ENCODE assay signal across 9 cellular contexts in genomic region chr14:104863923-104864266, GRCh38. TPM values are rescaled to one million over a fixed set of nuclear protein-coding genes. Genes with fewer than 3 reads are reported as not detected.
A peak's percentile ranks its signal among the peaks of the same experiment; 100 is the strongest.
DNase-seq lines count a peak whose midpoint lies in the region; TF ChIP-seq lines count a peak whose summit lies in the region.
"Had no signal": no experiment of that assay in that cellular context is flagged by ENCODE, and none has a peak within 500 bp of the region (broad histone marks: within the 10 kb centered on the region; RNA-seq: fewer than 3 reads in every experiment).

No MANE protein-coding gene starts in this region.

- H3K27ac ChIP-seq in VCaP, result peak overlapping the region; percentile 90
- no peak overlapping the region for H3K27ac ChIP-seq in iPS-20b (ENCODE audit: low read length)
- no peak overlapping the region for H3K27ac ChIP-seq in rectal smooth muscle tissue (ENCODE audit: low read depth, low read length)
- H3K27ac ChIP-seq in caudate nucleus (ENCODE audit: low read depth, low read length), result no peak overlapping the region

- H3K9ac ChIP-seq in iPS-20b (ENCODE audit: low read depth, low read length) (peak overlapping the region; percentile 81; the same call in 1 of the 2 replicates), rectal smooth muscle tissue (ENCODE audit: low read length) (no peak overlapping the region)

- H3K4me3 ChIP-seq in H7 (ENCODE audit: insufficient read depth, low read depth, low read length), result peak overlapping the region; percentile 83
- H3K4me3 ChIP-seq in iPS-20b (ENCODE audit: low read length), result peak overlapping the region; percentile 80
- H3K4me3 ChIP-seq in rectal smooth muscle tissue (ENCODE audit: low read length), result peak overlapping the region; percentile 48

- no peak for TF ChIP-seq CTCF in VCaP (conservative IDR thresholded peaks at IDR 0.05)

- 0 out of 2 replicates have a peak, but pooled peaks cover 4% of the 10 kb centered on the region for H3K4me1 ChIP-seq in iPS-20b (ENCODE audit: insufficient read depth, low read length)
- peaks cover 3% of the 10 kb centered on the region for H3K4me1 ChIP-seq in rectal smooth muscle tissue (ENCODE audit: control insufficient read depth, insufficient read depth, low read length)

- peaks cover 4% of the 10 kb centered on the region for H3K36me3 ChIP-seq in H7 (replicated peaks; ENCODE audit: control insufficient read depth, insufficient read depth, low read length)
- 0 out of 2 replicates have a peak, but pooled peaks cover 4% of the 10 kb centered on the region for H3K36me3 ChIP-seq in iPS-20b (ENCODE audit: insufficient read depth, low read depth, low read length)
- H3K36me3 ChIP-seq in rectal smooth muscle tissue (ENCODE audit: control insufficient read depth, insufficient read depth, low read length), result no peaks in the 10 kb centered on the region

- H3K9me3 ChIP-seq in iPS-20b (ENCODE audit: insufficient read depth, low read depth, low read length), result peaks cover 4% of the 10 kb centered on the region

- H3K27me3 ChIP-seq in H7 (ENCODE audit: control insufficient read depth, insufficient read depth, low read length) (peaks cover 11% of the 10 kb centered on the region; the same call in 1 of the 2 replicates), iPS-20b (ENCODE audit: insufficient read depth, low read length) (peaks cover 30% of the 10 kb centered on the region), rectal smooth muscle tissue (ENCODE audit: control insufficient read depth, insufficient read depth, low read length) (no peaks in the 10 kb centered on the region)

- no peak for DNase-seq in H7
- DNase-seq in stimulated activated CD4-positive, alpha-beta T cell treated with anti-CD3 and anti-CD28 coated beads, Interleukin-2, amount 100 ng/mL, for 24 hours, result no peak
- no peak for DNase-seq in caudate nucleus (lab: John Stamatoyannopoulos, UW)
- DNase-seq in NOMO-1 (lab: John Stamatoyannopoulos, UW; ENCODE audit: unreplicated experiment in 2 of 2), result no peak
- DNase-seq: NCI-H187 treated with DMSO at 0.1 percent for 48 hours, nucleus accumbens had no signal

RNA-seq across cellular contexts. Expression of gene CEP170B, which starts 1.2 kb away (rescaled TPM):
- 20.8 and 21.4 TPM in 2 replicates for total RNA-seq in H7 (2014; rRNA removed; shearing (Covaris generic))
